ENCODE assay signal across 16 cellular contexts in genomic region chr17:81912441-81913309, GRCh38. TPM values are rescaled to one million over a fixed set of nuclear protein-coding genes. Genes with fewer than 3 reads are reported as not detected.
DNase-seq lines count a peak whose midpoint lies in the region; ATAC-seq and TF ChIP-seq lines count a peak whose summit lies in the region.
"Had no signal": no experiment of that assay in that cellular context is flagged by ENCODE, and none has a peak within 500 bp of the region (broad histone marks: within the 10 kb centered on the region; RNA-seq: fewer than 3 reads in every experiment).

No MANE protein-coding gene starts in this region.

- no peak overlapping the region for H3K4me3 ChIP-seq in GM23338

- H3K36me3 ChIP-seq in GM23338 (ENCODE audit: insufficient read depth) = peaks cover 6% of the 10 kb centered on the region; the same call in 1 of the 2 replicates

- H3K36me3 Mint-ChIP-seq in GM23338 (ENCODE audit: low read depth) = peaks cover 39% of the 10 kb centered on the region
- peaks cover 29% of the 10 kb centered on the region for H3K36me3 Mint-ChIP-seq in activated T-helper 1 cell treated with anti-CD3 and anti-CD28 coated beads, Interleukin-12 subunit alpha, Interleukin-12 subunit beta, Interleukin-2, Interleukin-4 antibody, amounts not matched to agents 30 ng/mL and 10 ng/mL and 1 ng/mL, durations not matched to agents 14 hours and 24 hours and 36 hours (ENCODE audit: low read depth)
- no peaks in the 10 kb centered on the region for H3K36me3 Mint-ChIP-seq in naive B cell

- peaks cover 17% of the 10 kb centered on the region for H3K4me1 ChIP-seq in GM23338 (ENCODE audit: insufficient read depth)

- no peak overlapping the region for H2AFZ ChIP-seq in GM23338

- H3K4me2 ChIP-seq in GM23338 = no peak overlapping the region

- H3K79me2 ChIP-seq in GM23338 (replicated peaks; ENCODE audit: insufficient read depth) = peaks cover 19% of the 10 kb centered on the region

- peaks cover 37% of the 10 kb centered on the region for H3F3A ChIP-seq in GM23338 (replicated peaks; ENCODE audit: low read depth)

- peaks cover 9% of the 10 kb centered on the region for H4K20me1 ChIP-seq in GM23338 (replicated peaks; ENCODE audit: insufficient read depth)

- H3K27me3 Mint-ChIP-seq in GM23338 (ENCODE audit: insufficient read depth, low read depth, poor library complexity) = peaks cover 22% of the 10 kb centered on the region
- no peaks in the 10 kb centered on the region for H3K27me3 Mint-ChIP-seq in activated T-helper 1 cell treated with anti-CD3 and anti-CD28 coated beads, Interleukin-12 subunit alpha, Interleukin-12 subunit beta, Interleukin-2, Interleukin-4 antibody, amounts not matched to agents 30 ng/mL and 10 ng/mL and 1 ng/mL, durations not matched to agents 14 hours and 24 hours and 36 hours (ENCODE audit: insufficient read depth)
- no peaks in the 10 kb centered on the region for H3K27me3 Mint-ChIP-seq in naive B cell
- H3K27me3 Mint-ChIP-seq: activated CD4-positive, alpha-beta T cell treated with anti-CD3 and anti-CD28 coated beads for 36 hours had no signal

- H3K4me1 Mint-ChIP-seq in GM23338 = peaks cover 13% of the 10 kb centered on the region
- H3K4me1 Mint-ChIP-seq in activated T-helper 1 cell treated with anti-CD3 and anti-CD28 coated beads, Interleukin-12 subunit alpha, Interleukin-12 subunit beta, Interleukin-2, Interleukin-4 antibody, amounts not matched to agents 30 ng/mL and 10 ng/mL and 1 ng/mL, durations not matched to agents 14 hours and 24 hours and 36 hours (ENCODE audit: low read depth) = peaks cover 34% of the 10 kb centered on the region
- H3K4me1 Mint-ChIP-seq in naive B cell = peaks cover 17 to 25% (median 23%) of the 10 kb centered on the region in 3 donors

- no peak for TF ChIP-seq CTCF in GM23338 (conservative IDR thresholded peaks at IDR 0.05; ENCODE audit: low read depth in 2 of 2)

- H3K9me2 ChIP-seq in GM23338 (ENCODE audit: insufficient read depth) = no peaks in the 10 kb centered on the region

- H3K4me3 Mint-ChIP-seq in GM23338 (peak overlapping the region; percentile 26; the same call in 1 of the 3 replicates), naive B cell (peak overlapping the region in 7 of 8 donors; percentile 26 to 83 (median 65))
- H3K4me3 Mint-ChIP-seq in activated T-helper 1 cell treated with anti-CD3 and anti-CD28 coated beads, Interleukin-12 subunit alpha, Interleukin-12 subunit beta, Interleukin-2, Interleukin-4 antibody, amounts not matched to agents 30 ng/mL and 10 ng/mL and 1 ng/mL, durations not matched to agents 14 hours and 24 hours and 36 hours = peak overlapping the region; percentile 47

- ATAC-seq in GM23338 = no peak
- no peak for ATAC-seq in naive B cell (ENCODE audit: low read depth in 2 of 2)
- ATAC-seq: activated CD4-positive, alpha-beta T cell treated with anti-CD3 and anti-CD28 coated beads for 36 hours had no signal

- H3K27ac ChIP-seq in GM23338 (ENCODE audit: low read depth) = peak overlapping the region; percentile 26; the same call in 1 of the 2 replicates
- H3K27ac ChIP-seq: epithelial cell of prostate had no signal

- H3K27me3 ChIP-seq in GM23338 (ENCODE audit: insufficient read depth) = no peaks in the 10 kb centered on the region
- H3K27me3 ChIP-seq: vagina had no signal

- intact Hi-C loops in activated T-helper 1 cell treated with anti-CD3 and anti-CD28 coated beads, Interleukin-12 subunit alpha, Interleukin-12 subunit beta, Interleukin-2, Interleukin-4 antibody, amounts not matched to agents 30 ng/mL and 10 ng/mL and 1 ng/mL, durations not matched to agents 14 hours and 24 hours and 36 hours (cut with micrococcal nuclease) = no loop called here
- intact Hi-C loops in posterior vena cava (cut with DNase I) = loop anchor here (2.0 to 5.0 kb wide), 2 partner anchors 78 to 845 kb away; no protein-coding TSS in a partner anchor

- DNase-seq in A172 (ENCODE audit: low spot score) = peak; percentile 97
- DNase-seq in GM23338 (ENCODE audit: low spot score) = no peak
- DNase-seq in activated T-helper 1 cell treated with anti-CD3 and anti-CD28 coated beads, Interleukin-12 subunit alpha, Interleukin-12 subunit beta, Interleukin-2, Interleukin-4 antibody, amounts not matched to agents 30 ng/mL and 10 ng/mL and 1 ng/mL, durations not matched to agents 14 hours and 24 hours and 36 hours (ENCODE audit: low spot score) = no peak
- no peak for DNase-seq in naive B cell
- DNase-seq in posterior vena cava (ENCODE audit: low spot score) = no peak
- no peak for DNase-seq in stimulated activated CD4-positive, alpha-beta T cell treated with anti-CD3 and anti-CD28 coated beads, Interleukin-2, amount 100 ng/mL, for 48 hours
- DNase-seq in D341Med (ENCODE audit: low spot score) = no peak
- no peak for DNase-seq in NCI-H2029 treated with DMSO at 0.1 percent for 48 hours (lab: John Stamatoyannopoulos, UW)
- DNase-seq: activated CD4-positive, alpha-beta T cell treated with anti-CD3 and anti-CD28 coated beads for 36 hours; activated effector memory CD4-positive, alpha-beta T cell treated with Interleukin-2 at 50 U/mL for 16 hours; central memory CD4-positive, alpha-beta T cell; NCI-H1048; posterior cingulate gyrus had no signal

- H3K9me3 Mint-ChIP-seq in GM23338 (no peaks in the 10 kb centered on the region), naive B cell (no peaks in the 10 kb centered on the region)
- no peaks in the 10 kb centered on the region for H3K9me3 Mint-ChIP-seq in activated T-helper 1 cell treated with anti-CD3 and anti-CD28 coated beads, Interleukin-12 subunit alpha, Interleukin-12 subunit beta, Interleukin-2, Interleukin-4 antibody, amounts not matched to agents 30 ng/mL and 10 ng/mL and 1 ng/mL, durations not matched to agents 14 hours and 24 hours and 36 hours

- H3K27ac Mint-ChIP-seq in GM23338 = no peak overlapping the region
- H3K27ac Mint-ChIP-seq in activated T-helper 1 cell treated with anti-CD3 and anti-CD28 coated beads, Interleukin-12 subunit alpha, Interleukin-12 subunit beta, Interleukin-2, Interleukin-4 antibody, amounts not matched to agents 30 ng/mL and 10 ng/mL and 1 ng/mL, durations not matched to agents 14 hours and 24 hours and 36 hours = peak overlapping the region; percentile 32
- peak overlapping the region in 3 of 6 donors; percentile 24 to 42 (median 32) for H3K27ac Mint-ChIP-seq in naive B cell
- H3K27ac Mint-ChIP-seq: activated CD4-positive, alpha-beta T cell treated with anti-CD3 and anti-CD28 coated beads for 36 hours had no signal

TF ChIP-seq in GM23338, 12 proteins besides CTCF, POLR2A, EP300 and RAD21:
- TF ChIP-seq POLR2AphosphoS5 (IDR thresholded peaks at IDR 0.05; ENCODE audit: low read depth) (no peak), ZNF331 (CRISPR knock-in tag; IDR thresholded peaks at IDR 0.05; ENCODE audit: low read depth) (no peak), EZH2phosphoT487 (IDR thresholded peaks at IDR 0.05; ENCODE audit: unreplicated experiment) (no peak), STAT1 (IDR thresholded peaks at IDR 0.05; ENCODE audit: unreplicated experiment) (no peak), ZNF114 (CRISPR knock-in tag; IDR thresholded peaks at IDR 0.05) (no peak)
TF ChIP-seq in GM23338: peak in this region for 0.

RNA-seq across cellular contexts. Expression of gene PCYT2, which starts 1.5 kb away (rescaled TPM):
- 93.8 and 108 TPM in 2 replicates for total RNA-seq in A172 (2014; rRNA removed; shearing (Covaris generic))
- 65.2 and 82.9 TPM in 2 replicates for total RNA-seq in GM23338 (2014; rRNA removed; shearing (Covaris generic))
- polyA plus RNA-seq in GM23338 (2016; fragmentation: Nextera tagmentation; extraction: Ambion mirVana) (50.9 and 51.6 TPM in 2 replicates), naive B cell (ENCODE audit: low read depth in 6 of 6) (10 to 100 TPM; 19.0 to 28.4 (median 21.2) TPM)
- 49.5 and 54.5 TPM in 2 replicates for total RNA-seq in activated T-helper 1 cell treated with anti-CD3 and anti-CD28 coated beads, Interleukin-12 subunit alpha, Interleukin-12 subunit beta, Interleukin-2, Interleukin-4 antibody, amounts not matched to agents 30 ng/mL and 10 ng/mL and 1 ng/mL, durations not matched to agents 14 hours and 24 hours and 36 hours
- total RNA-seq in posterior vena cava = 10 to 100 TPM in 1 of 2 donors, 1 to 10 TPM in 1; 8.7 to 14.9 TPM

RNA-seq across cellular contexts. Expression of gene SIRT7, which starts 5.3 kb away (rescaled TPM):
- total RNA-seq in A172 (2014; rRNA removed; shearing (Covaris generic)) = 34.9 and 47.0 TPM in 2 replicates
- total RNA-seq in GM23338 (2014; rRNA removed; shearing (Covaris generic)) = 20.8 and 29.7 TPM in 2 replicates
- 16.3 and 17.1 TPM in 2 replicates for polyA plus RNA-seq in GM23338 (2016; fragmentation: Nextera tagmentation; extraction: Ambion mirVana)
- total RNA-seq in activated T-helper 1 cell treated with anti-CD3 and anti-CD28 coated beads, Interleukin-12 subunit alpha, Interleukin-12 subunit beta, Interleukin-2, Interleukin-4 antibody, amounts not matched to agents 30 ng/mL and 10 ng/mL and 1 ng/mL, durations not matched to agents 14 hours and 24 hours and 36 hours = 53.2 and 57.5 TPM in 2 replicates
- polyA plus RNA-seq in naive B cell (ENCODE audit: low read depth in 6 of 6) = 10 to 100 TPM; 23.6 to 41.3 (median 30.6) TPM
- total RNA-seq in posterior vena cava = 10 to 100 TPM; 11.8 to 13.1 TPM

RNA-seq across cellular contexts. Expression of gene NPB, which starts 10.6 kb away (rescaled TPM):
- total RNA-seq in A172 (2014; rRNA removed; shearing (Covaris generic)) = 0.77 and 1.8 TPM in 2 replicates
- 0.93 and 3.8 TPM in 2 replicates for total RNA-seq in GM23338 (2014; rRNA removed; shearing (Covaris generic))
- polyA plus RNA-seq in GM23338 (2016; fragmentation: Nextera tagmentation; extraction: Ambion mirVana) (2.7 and 3.6 TPM in 2 replicates), naive B cell (ENCODE audit: low read depth in 6 of 6) (under 1 TPM in 1 of 6 donors, not detected in 5; 0.24 TPM)
- 0.24 and 0.31 TPM in 2 replicates for total RNA-seq in activated T-helper 1 cell treated with anti-CD3 and anti-CD28 coated beads, Interleukin-12 subunit alpha, Interleukin-12 subunit beta, Interleukin-2, Interleukin-4 antibody, amounts not matched to agents 30 ng/mL and 10 ng/mL and 1 ng/mL, durations not matched to agents 14 hours and 24 hours and 36 hours
- under 1 TPM; 0.29 to 0.46 TPM for total RNA-seq in posterior vena cava
- total RNA-seq: lung microvascular endothelial cell had no signal

RNA-seq across cellular contexts. Expression of gene MAFG, which starts 14.9 kb away (rescaled TPM):
- 30.1 and 37.6 TPM in 2 replicates for total RNA-seq in A172 (2014; rRNA removed; shearing (Covaris generic))
- 32.0 and 33.4 TPM in 2 replicates for total RNA-seq in GM23338 (2014; rRNA removed; shearing (Covaris generic))
- polyA plus RNA-seq in GM23338 (2016; fragmentation: Nextera tagmentation; extraction: Ambion mirVana) (17.2 and 21.7 TPM in 2 replicates), naive B cell (ENCODE audit: low read depth in 6 of 6) (1 to 10 TPM; 3.4 to 6.7 (median 4.7) TPM)
- total RNA-seq in activated T-helper 1 cell treated with anti-CD3 and anti-CD28 coated beads, Interleukin-12 subunit alpha, Interleukin-12 subunit beta, Interleukin-2, Interleukin-4 antibody, amounts not matched to agents 30 ng/mL and 10 ng/mL and 1 ng/mL, durations not matched to agents 14 hours and 24 hours and 36 hours = 33.8 and 35.5 TPM in 2 replicates
- total RNA-seq in posterior vena cava = 10 to 100 TPM; 25.0 to 36.2 TPM

RNA-seq across cellular contexts. Expression of gene ANAPC11, which starts 21.2 kb away (rescaled TPM):
- total RNA-seq in A172 (2014; rRNA removed; shearing (Covaris generic)) = 207 and 245 TPM in 2 replicates
- total RNA-seq in GM23338 (2014; rRNA removed; shearing (Covaris generic)) = 149 and 188 TPM in 2 replicates
- polyA plus RNA-seq in GM23338 (2016; fragmentation: Nextera tagmentation; extraction: Ambion mirVana) = 498 and 517 TPM in 2 replicates
- 123 and 124 TPM in 2 replicates for total RNA-seq in activated T-helper 1 cell treated with anti-CD3 and anti-CD28 coated beads, Interleukin-12 subunit alpha, Interleukin-12 subunit beta, Interleukin-2, Interleukin-4 antibody, amounts not matched to agents 30 ng/mL and 10 ng/mL and 1 ng/mL, durations not matched to agents 14 hours and 24 hours and 36 hours
- 100 to 1,000 TPM; 208 to 260 (median 218) TPM for polyA plus RNA-seq in naive B cell (ENCODE audit: low read depth in 6 of 6)
- 10 to 100 TPM; 73.3 to 84.8 TPM for total RNA-seq in posterior vena cava
